In the genomic region with DNA sequence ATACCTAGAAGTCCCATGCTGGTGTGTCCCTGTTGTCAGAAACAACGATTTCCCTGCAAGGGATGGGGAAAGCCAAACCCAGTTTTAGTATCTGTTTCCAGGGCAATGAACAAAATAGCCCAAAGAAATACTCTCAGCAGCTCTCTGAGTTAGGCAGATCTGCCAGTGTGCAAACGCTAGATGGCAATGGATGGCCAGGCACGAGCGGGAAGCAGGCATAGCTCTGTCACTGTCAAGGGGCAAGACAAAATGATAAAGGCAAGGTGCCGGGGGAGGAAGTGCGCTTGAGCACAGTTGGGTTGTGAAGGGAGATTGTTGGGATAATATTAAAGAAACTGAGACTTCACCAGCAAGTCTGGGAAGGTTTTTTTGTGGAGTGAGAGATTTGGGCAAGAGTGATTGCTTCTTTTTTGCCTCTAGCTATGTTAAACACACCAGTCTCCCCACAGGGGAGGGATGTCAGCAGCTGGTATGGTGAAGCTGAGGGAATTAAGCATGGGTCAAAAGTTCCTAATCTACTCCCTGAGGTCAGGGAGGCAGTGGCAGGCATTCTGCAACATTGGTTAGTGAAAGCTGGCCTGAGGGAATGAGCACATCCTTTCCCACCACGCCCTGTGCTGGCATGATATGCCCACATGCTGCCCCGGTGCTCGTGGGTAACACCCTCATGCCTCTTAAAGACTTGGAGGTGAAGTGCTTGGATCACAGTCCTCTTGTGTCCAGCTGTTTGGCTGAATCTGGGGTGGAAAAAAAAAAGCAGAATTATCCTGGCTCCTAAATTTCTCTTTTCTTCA, we compare ENCODE assay signal across 8 cellular contexts.
DNase-seq lines count a peak whose midpoint lies in the region; ATAC-seq and TF ChIP-seq lines count a peak whose summit lies in the region.

No MANE protein-coding gene starts in this region.

- no peak overlapping the region for H3K27ac Mint-ChIP-seq in activated CD8-positive, alpha-beta T cell treated with anti-CD3 and anti-CD28 coated beads, Interleukin-2, amount 10 ng/mL, durations not matched to agents 7 days and 5 days

- H3K4me3 ChIP-seq in kidney epithelial cell (ENCODE audit: low read depth, low read length): no peak overlapping the region

- no peak overlapping the region for H3K4me3 Mint-ChIP-seq in activated CD8-positive, alpha-beta T cell treated with anti-CD3 and anti-CD28 coated beads, Interleukin-2, amount 10 ng/mL, durations not matched to agents 7 days and 5 days

- POLR2A ChIA-PET in activated CD8-positive, alpha-beta T cell treated with anti-CD3 and anti-CD28 coated beads, Interleukin-2, amount 10 ng/mL, durations not matched to agents 7 days and 5 days (lab: Charles Lee): no interaction called here

- H3K27me3 Mint-ChIP-seq in activated CD8-positive, alpha-beta T cell treated with anti-CD3 and anti-CD28 coated beads, Interleukin-2, amount 10 ng/mL, durations not matched to agents 7 days and 5 days (ENCODE audit: low read depth): no peaks in the 10 kb centered on the region

- H3K36me3 Mint-ChIP-seq in activated CD8-positive, alpha-beta T cell treated with anti-CD3 and anti-CD28 coated beads, Interleukin-2, amount 10 ng/mL, durations not matched to agents 7 days and 5 days (ENCODE audit: low read depth): no peaks in the 10 kb centered on the region

- DNase-seq in AG08395 (ENCODE audit: low spot score) (peak; percentile 27), kidney epithelial cell (ENCODE audit: low read depth) (no peak), NCI-H1694 (lab: John Stamatoyannopoulos, UW) (no peak)
- DNase-seq in activated CD8-positive, alpha-beta T cell treated with anti-CD3 and anti-CD28 coated beads, Interleukin-2, amount 10 ng/mL, durations not matched to agents 7 days and 5 days: peak; percentile 25
- DNase-seq in activated T-cell treated with anti-CD3 and anti-CD28 coated beads, Interleukin-2, amount 50 U/mL, for 1 hour: no peak
- no peak for DNase-seq in activated effector memory CD4-positive, alpha-beta T cell treated with anti-CD3 and anti-CD28 coated beads, Interleukin-2, amount 50 U/mL, for 16 hours

- no peaks in the 10 kb centered on the region for H3K27me3 ChIP-seq in kidney epithelial cell (ENCODE audit: control insufficient read depth, insufficient read depth, low read length)

- no peaks in the 10 kb centered on the region for H3K36me3 ChIP-seq in kidney epithelial cell (ENCODE audit: control insufficient read depth, insufficient read depth, low read length)

- ATAC-seq in GM19324 (IDR thresholded peaks at IDR 0.05; ENCODE audit: low FRiP score, unreplicated experiment): peak; percentile 68
- ATAC-seq in HG03520 (IDR thresholded peaks at IDR 0.05; ENCODE audit: unreplicated experiment): peak; percentile 89
- ATAC-seq in activated CD8-positive, alpha-beta T cell treated with anti-CD3 and anti-CD28 coated beads, Interleukin-2, amount 10 ng/mL, durations not matched to agents 7 days and 5 days: no peak

- TF ChIP-seq CTCF in kidney epithelial cell (IDR thresholded peaks at IDR 0.05; ENCODE audit: insufficient read depth, low read length, poor library complexity, severe bottlenecking): peak; percentile 43

- CTCF ChIA-PET in activated CD8-positive, alpha-beta T cell treated with anti-CD3 and anti-CD28 coated beads, Interleukin-2, amount 10 ng/mL, durations not matched to agents 7 days and 5 days (lab: Charles Lee): interaction anchor here (0.9 to 1.6 kb wide), 4 partner anchors 100 to 767 kb away, joined by 3 to 4 read pairs (median 4); no protein-coding TSS in a partner anchor

- H3K4me1 Mint-ChIP-seq in activated CD8-positive, alpha-beta T cell treated with anti-CD3 and anti-CD28 coated beads, Interleukin-2, amount 10 ng/mL, durations not matched to agents 7 days and 5 days (ENCODE audit: low read depth): no peaks in the 10 kb centered on the region

- no peaks in the 10 kb centered on the region for H3K9me3 Mint-ChIP-seq in activated CD8-positive, alpha-beta T cell treated with anti-CD3 and anti-CD28 coated beads, Interleukin-2, amount 10 ng/mL, durations not matched to agents 7 days and 5 days (ENCODE audit: insufficient read depth)

Comparison
In these comparisons a context has a peak if more than half of its experiments do, and no peak if none do; other contexts are left out.
1. DNase-seq: peak in AG08395 (single experiment) and activated CD8-positive, alpha-beta T cell treated with anti-CD3 and anti-CD28 coated beads, Interleukin-2, amount 10 ng/mL, durations not matched to agents 7 days and 5 days (single experiment); none in kidney epithelial cell (single experiment), activated T-cell treated with anti-CD3 and anti-CD28 coated beads, Interleukin-2, amount 50 U/mL, for 1 hour (single experiment), NCI-H1694 (single experiment) and activated effector memory CD4-positive, alpha-beta T cell treated with anti-CD3 and anti-CD28 coated beads, Interleukin-2, amount 50 U/mL, for 16 hours (single experiment).